Comparison of ENCODE assay signal across 15 cellular contexts in genomic region chr10:86070278-86070677, GRCh38.
DNase-seq lines count a peak whose midpoint lies in the region; ATAC-seq and TF ChIP-seq lines count a peak whose summit lies in the region.
"Had no signal": no experiment of that assay in that cellular context is flagged by ENCODE, and none has a peak within 500 bp of the region (broad histone marks: within the 10 kb centered on the region; RNA-seq: fewer than 3 reads in every experiment).

No MANE protein-coding gene starts in this region.

- H3K36me3 Mint-ChIP-seq in osteocyte (ENCODE audit: unreplicated experiment), result no peaks in the 10 kb centered on the region
- H3K36me3 Mint-ChIP-seq: CD4-positive, CD25-positive, alpha-beta regulatory T cell; CD8-positive, alpha-beta memory T cell had no signal

- no peaks in the 10 kb centered on the region for H3K27me3 ChIP-seq in right cardiac atrium (ENCODE audit: control insufficient read depth, insufficient read depth)
- H3K27me3 ChIP-seq: BE2C had no signal

- ATAC-seq in right cardiac atrium, result no peak
- ATAC-seq in GM21390 (IDR thresholded peaks at IDR 0.05; ENCODE audit: unreplicated experiment), result no peak
- ATAC-seq: GM23338 had no signal

- TF ChIP-seq CTCF in osteocyte (IDR thresholded peaks at IDR 0.05), result no peak

- no peaks in the 10 kb centered on the region for H3K4me1 ChIP-seq in right cardiac atrium (ENCODE audit: control insufficient read depth, insufficient read depth, low read length)

- H3K9me3 Mint-ChIP-seq in osteocyte (ENCODE audit: unreplicated experiment), result no peaks in the 10 kb centered on the region
- H3K9me3 Mint-ChIP-seq: CD8-positive, alpha-beta memory T cell had no signal

- DNase-seq in cardiac septum (ENCODE audit: low spot score) (peak; percentile 15), right cardiac atrium (no peak), islet precursor cell (peak; percentile 20), osteocyte (ENCODE audit: extremely low spot score, unreplicated experiment) (peak; percentile 56), hypothalamus (lab: John Stamatoyannopoulos, UW) (no peak), NOMO-1 treated with DMSO at 0.1 percent for 48 hours (lab: John Stamatoyannopoulos, UW; ENCODE audit: unreplicated experiment) (no peak)
- DNase-seq: ACHN; BE2C; C1 segment of cervical spinal cord; CD4-positive, CD25-positive, alpha-beta regulatory T cell; CD8-positive, alpha-beta memory T cell; COR-L47; HCEC 1CT had no signal

- H3K27ac Mint-ChIP-seq in osteocyte (ENCODE audit: unreplicated experiment), result no peak overlapping the region
- H3K27ac Mint-ChIP-seq: CD4-positive, CD25-positive, alpha-beta regulatory T cell; CD8-positive, alpha-beta memory T cell; GM23338 had no signal

- no peaks in the 10 kb centered on the region for H3K4me1 Mint-ChIP-seq in osteocyte (ENCODE audit: unreplicated experiment)
- H3K4me1 Mint-ChIP-seq: CD4-positive, CD25-positive, alpha-beta regulatory T cell; CD8-positive, alpha-beta memory T cell; GM23338 had no signal

- no peak overlapping the region for H3K4me3 Mint-ChIP-seq in osteocyte (ENCODE audit: unreplicated experiment)
- H3K4me3 Mint-ChIP-seq: CD4-positive, CD25-positive, alpha-beta regulatory T cell; CD8-positive, alpha-beta memory T cell; GM23338 had no signal

- H3K4me3 ChIP-seq in right cardiac atrium (ENCODE audit: low read length), result no peak overlapping the region
- H3K4me3 ChIP-seq: GM23338 had no signal

- H3K9me3 ChIP-seq in right cardiac atrium (ENCODE audit: control insufficient read depth, low read length), result no peaks in the 10 kb centered on the region
- H3K9me3 ChIP-seq: BE2C had no signal

- intact Hi-C loops in cardiac septum (cut with DNase I), result no loop called here
- intact Hi-C loops in right cardiac atrium (cut with DNase I), result no loop called here

- 88% methylated on average over 1 of the region's 1 CpG for WGBS in right cardiac atrium

- H3K27me3 Mint-ChIP-seq in osteocyte (ENCODE audit: unreplicated experiment), result no peaks in the 10 kb centered on the region

- H3K27ac ChIP-seq in right cardiac atrium (ENCODE audit: low read length), result no peak overlapping the region

Comparison
In these comparisons a context has a peak if more than half of its experiments do, and no peak if none do; other contexts are left out.
1. DNase-seq: peak in cardiac septum (single experiment), islet precursor cell (single experiment) and osteocyte (single experiment); none in right cardiac atrium (0 of 3), hypothalamus (0 of 51) and NOMO-1 treated with DMSO at 0.1 percent for 48 hours (single experiment).